In the genomic region with DNA sequence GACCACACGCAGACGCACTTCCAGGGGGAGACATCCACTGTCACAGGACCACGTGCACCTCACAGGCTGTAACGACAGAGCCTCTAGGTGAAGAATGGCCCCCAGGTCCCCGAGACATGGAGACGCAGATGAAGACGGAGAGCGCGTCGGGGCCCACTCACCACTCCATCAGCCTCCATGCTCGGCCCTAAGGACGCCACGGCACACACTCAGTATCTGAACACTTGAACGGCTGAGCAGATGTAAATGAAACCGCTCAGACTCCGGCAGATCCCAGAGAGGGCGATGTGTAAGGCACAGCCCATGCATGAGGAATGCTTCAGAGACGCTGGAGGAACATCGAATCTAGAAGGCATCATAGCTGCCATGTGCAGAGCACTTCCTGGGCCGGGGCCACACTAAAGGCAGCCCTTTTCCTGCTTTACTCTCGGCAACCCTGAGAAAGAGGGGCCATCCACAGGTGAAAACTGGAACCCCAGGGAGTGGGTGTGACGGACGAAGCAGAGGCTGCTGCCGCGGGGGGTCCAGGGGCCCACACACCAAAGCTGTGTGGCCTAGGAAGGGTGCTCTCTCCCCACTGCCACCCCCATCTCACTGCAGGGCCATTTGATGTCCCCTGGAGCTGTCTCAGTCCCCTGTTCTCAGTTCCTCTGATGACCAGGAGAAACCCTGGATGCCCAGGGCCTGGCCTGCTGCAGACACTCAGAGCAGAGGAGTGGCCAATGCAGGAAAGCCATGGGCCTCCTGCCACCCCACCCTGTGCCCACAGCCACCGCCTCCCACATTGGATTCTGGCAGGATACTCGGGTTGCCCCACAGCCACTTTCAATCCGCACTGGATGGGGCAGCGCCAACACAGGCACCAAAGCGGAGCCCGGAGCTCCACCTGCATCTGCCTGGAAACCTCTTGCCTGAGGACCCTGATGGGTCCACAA, we compare ENCODE assay signal across 14 cellular contexts.
"Had no signal": no experiment of that assay in that cellular context is flagged by ENCODE, and none has a peak within 500 bp of the region (broad histone marks: within the 10 kb centered on the region; RNA-seq: fewer than 3 reads in every experiment).

No MANE protein-coding gene starts in this region.

- H3K4me1 ChIP-seq: gastroesophageal sphincter, tibial artery had no signal

- H3K27ac ChIP-seq: gastroesophageal sphincter, tibial artery had no signal

- H3K4me2 ChIP-seq: SK-N-SH had no signal

- H3K9me3 ChIP-seq: gastroesophageal sphincter, SK-N-SH, tibial artery had no signal

- H3K4me3 Mint-ChIP-seq: nephron had no signal

- DNase-seq: activated CD4-positive, alpha-beta T cell treated with anti-CD3 and anti-CD28 coated beads, Interleukin-2, amount 50 U/mL, for 1 hour; activated CD4-positive, CD25-positive, alpha-beta regulatory T cell; activated gamma-delta T cell; activated T-cell treated with anti-CD3 and anti-CD28 coated beads, Interleukin-2, amount 50 U/mL, for 1 hour; hippocampal formation; kidney glomerular epithelial cell; SK-N-SH; stimulated activated CD4-positive, alpha-beta T cell treated with anti-CD3 and anti-CD28 coated beads, Interleukin-15, amount 100 ng/mL, for 24 hours; stimulated activated CD4-positive, alpha-beta T cell treated with anti-CD3 and anti-CD28 coated beads, Interleukin-4, amount 100 ng/mL, for 24 hours had no signal

- H3K27ac Mint-ChIP-seq: nephron had no signal

- H3K9ac ChIP-seq: SK-N-SH had no signal

- FAIRE-seq: astrocyte, colon had no signal

- ATAC-seq: gastroesophageal sphincter had no signal

- H3K27me3 ChIP-seq: gastroesophageal sphincter, tibial artery had no signal

- H3K4me3 ChIP-seq: gastroesophageal sphincter, tibial artery had no signal

- H3K9me3 Mint-ChIP-seq: nephron had no signal
